In the genomic region with DNA sequence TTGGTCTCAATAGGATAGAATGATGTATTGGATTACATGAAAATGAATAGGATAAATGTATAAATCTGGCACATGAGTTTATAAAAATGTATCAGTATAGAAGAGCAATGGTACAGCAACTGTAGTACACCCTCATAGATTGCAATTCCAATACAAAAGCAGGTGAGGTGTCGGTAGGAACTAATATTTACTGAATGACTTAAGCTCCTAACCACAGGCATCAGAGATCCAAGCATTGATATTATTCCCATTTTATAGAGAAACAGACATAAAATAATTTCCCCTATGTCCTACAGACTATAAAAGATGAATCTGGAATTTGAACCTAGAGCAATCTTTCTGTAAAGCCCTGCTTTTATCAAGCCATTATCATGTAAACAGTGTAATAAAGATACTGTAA, we compare ENCODE assay signal across 11 cellular contexts.
"Had no signal": no experiment of that assay in that cellular context is flagged by ENCODE, and none has a peak within 500 bp of the region (broad histone marks: within the 10 kb centered on the region; RNA-seq: fewer than 3 reads in every experiment).

No MANE protein-coding gene starts in this region.

- H3K4me3 ChIP-seq: GM23248, GM23338, HAP-1 had no signal

- H3K27ac ChIP-seq: GM23248 had no signal

- H3K4me2 ChIP-seq: GM23338 had no signal

- H3K4me1 ChIP-seq: HAP-1 had no signal

- H3K27ac Mint-ChIP-seq: GM23338, H9, HFFc6 had no signal

- H3K9me3 ChIP-seq: HAP-1 had no signal

- DNase-seq: GM23248, GOT3, H7, H9, HCEC 1CT, HFFc6 had no signal

- H3K9me3 Mint-ChIP-seq: GM23338, H9, HFFc6 had no signal

- H3K9ac ChIP-seq: GM23248 had no signal

- H3K4me3 Mint-ChIP-seq: GM23338, H9, HFFc6 had no signal

- H3K4me1 Mint-ChIP-seq: GM23338 had no signal

- ATAC-seq: GM23338, HCT116 had no signal

- H2AFZ ChIP-seq: GM23248, GM23338 had no signal

- H3K36me3 ChIP-seq: HAP-1 had no signal

- FAIRE-seq: H1, H54 had no signal
